ENCODE assay signal across 19 cellular contexts in genomic region chr3:176699307-176699706, GRCh38.
DNase-seq lines count a peak whose midpoint lies in the region; ATAC-seq and TF ChIP-seq lines count a peak whose summit lies in the region.
"Had no signal": no experiment of that assay in that cellular context is flagged by ENCODE, and none has a peak within 500 bp of the region (broad histone marks: within the 10 kb centered on the region; RNA-seq: fewer than 3 reads in every experiment).

No MANE protein-coding gene starts in this region.

- TF ChIP-seq POLR2A in spleen (IDR thresholded peaks at IDR 0.05): no peak

- no peak overlapping the region for H3K14ac ChIP-seq in mesenchymal stem cell (ENCODE audit: low read length in 2 of 2)

- no peaks in the 10 kb centered on the region for H3K27me3 ChIP-seq in ACC112 (ENCODE audit: insufficient read depth, low read length)
- H3K27me3 ChIP-seq in PC-9 (ENCODE audit: insufficient read depth, low read depth): no peaks in the 10 kb centered on the region
- no peaks in the 10 kb centered on the region for H3K27me3 ChIP-seq in mesenchymal stem cell (ENCODE audit: control insufficient read depth in 1 of 2, insufficient read depth in 1 of 2, low read length in 2 of 2)
- H3K27me3 ChIP-seq in spleen (replicated peaks in 1 of 7): no peaks in the 10 kb centered on the region
- H3K27me3 ChIP-seq: BLaER1 treated with 17β-estradiol and CSF1 and Interleukin-3, amounts not matched to agents 10 nM and 100 nM had no signal

- CTCF ChIA-PET in PC-9 (lab: Charles Lee): no interaction called here
- CTCF ChIA-PET in HEK293T (lab: Yijun Ruan, JAX): no interaction called here

- WGBS in mesenchymal stem cell: 73% methylated on average over 3 of the region's 3 CpGs
- 45 to 84% (median 54%) methylated on average over 3 of the region's 3 CpGs for WGBS in spleen, 5 donors

- BruUV-seq in PC-9 (replicated peaks; lab: Mats Ljungman, UMichigan): no TSS peak

- no peaks in the 10 kb centered on the region for H3K9me2 ChIP-seq in PC-9 (ENCODE audit: insufficient read depth)

- no peak overlapping the region for H2BK120ac ChIP-seq in mesenchymal stem cell (ENCODE audit: low read depth, low read length)

- H2BK12ac ChIP-seq in mesenchymal stem cell (ENCODE audit: low read length in 2 of 2): no peak overlapping the region

- H3K4me1 ChIP-seq in ACC112 (ENCODE audit: control insufficient read depth, insufficient read depth, low read length, unreplicated experiment) (no peaks in the 10 kb centered on the region), PC-9 (replicated peaks; ENCODE audit: insufficient read depth) (no peaks in the 10 kb centered on the region), mesenchymal stem cell (ENCODE audit: control insufficient read depth, insufficient read depth, low read depth, low read length) (no peaks in the 10 kb centered on the region), spleen (no peaks in the 10 kb centered on the region)
- H3K4me1 ChIP-seq: A549; BLaER1 treated with 17β-estradiol and CSF1 and Interleukin-3, amounts not matched to agents 10 nM and 100 nM had no signal

- no peaks in the 10 kb centered on the region for H3K36me3 ChIP-seq in ACC112 (ENCODE audit: insufficient read depth, low read length)
- no peaks in the 10 kb centered on the region for H3K36me3 ChIP-seq in PC-9 (ENCODE audit: low read depth)
- no peaks in the 10 kb centered on the region for H3K36me3 ChIP-seq in mesenchymal stem cell (ENCODE audit: control insufficient read depth in 1 of 2, insufficient read depth in 2 of 2, low read depth in 1 of 2, low read length in 2 of 2)
- H3K36me3 ChIP-seq in spleen: no peaks in the 10 kb centered on the region
- H3K36me3 ChIP-seq: BLaER1 treated with 17β-estradiol and CSF1 and Interleukin-3, amounts not matched to agents 10 nM and 100 nM had no signal

- no peak overlapping the region for H3K23ac ChIP-seq in mesenchymal stem cell (ENCODE audit: low read length in 2 of 2)

- ATAC-seq in HG03571 (IDR thresholded peaks at IDR 0.05; ENCODE audit: unreplicated experiment): no peak
- ATAC-seq: A549; CD8-positive, alpha-beta T cell; GM23338; HepG2 had no signal

- H3K27ac ChIP-seq in ACC112 (ENCODE audit: low read depth, low read length) (no peak overlapping the region), PC-9 (no peak overlapping the region), mesenchymal stem cell (ENCODE audit: low read length, poor library complexity, severe bottlenecking) (no peak overlapping the region), spleen (no peak overlapping the region)
- H3K27ac ChIP-seq: 22Rv1; A549; BLaER1 treated with 17β-estradiol and CSF1 and Interleukin-3, amounts not matched to agents 10 nM and 100 nM had no signal

- intact Hi-C loops in PC-9 (cut with micrococcal nuclease; ENCODE audit: unreplicated experiment) (no loop called here), spleen (cut with DNase I; ENCODE audit: low total_unique reads) (no loop called here)

- no peaks in the 10 kb centered on the region for H3F3A ChIP-seq in PC-9 (ENCODE audit: insufficient read depth, low read depth)

- H4K8ac ChIP-seq in mesenchymal stem cell (ENCODE audit: low read length): no peak overlapping the region

- no peaks in the 10 kb centered on the region for H3K79me1 ChIP-seq in mesenchymal stem cell (replicated peaks; ENCODE audit: low read length, poor library complexity, severe bottlenecking)

- TF ChIP-seq CTCF in LNCaP clone FGC (IDR thresholded peaks at IDR 0.05; ENCODE audit: control insufficient read depth, extremely low read depth, insufficient read depth) (no peak), PC-9 (conservative IDR thresholded peaks at IDR 0.05) (no peak), spleen (IDR thresholded peaks at IDR 0.05 in 8 of 11, conservative IDR thresholded peaks at IDR 0.05 in 3 of 11) (no peak)

- no peak overlapping the region for H3K4ac ChIP-seq in mesenchymal stem cell (ENCODE audit: low read depth in 1 of 2, low read length in 2 of 2)

- H2BK5ac ChIP-seq in mesenchymal stem cell (ENCODE audit: low read depth, low read length, poor library complexity, severe bottlenecking): no peak overlapping the region

- no peaks in the 10 kb centered on the region for H4K20me1 ChIP-seq in PC-9 (ENCODE audit: insufficient read depth)
- H4K20me1 ChIP-seq: BLaER1 treated with 17β-estradiol and CSF1 and Interleukin-3, amounts not matched to agents 10 nM and 100 nM had no signal

- no peak overlapping the region for H3K4me2 ChIP-seq in PC-9
- H3K4me2 ChIP-seq in mesenchymal stem cell (ENCODE audit: low read length, poor library complexity, severe bottlenecking): no peak overlapping the region
- H3K4me2 ChIP-seq: A549; BLaER1 treated with 17β-estradiol and CSF1 and Interleukin-3, amounts not matched to agents 10 nM and 100 nM; GM23338 had no signal

- H3K9ac ChIP-seq in mesenchymal stem cell (ENCODE audit: low read length): peak overlapping the region; percentile 9
- H3K9ac ChIP-seq: BLaER1 treated with 17β-estradiol and CSF1 and Interleukin-3, amounts not matched to agents 10 nM and 100 nM had no signal

- peak overlapping the region; percentile 46 for H3K4me3 ChIP-seq in ACC112 (ENCODE audit: low read depth, low read length)
- no peak overlapping the region for H3K4me3 ChIP-seq in LNCaP clone FGC (ENCODE audit: low read depth, low read length)
- no peak overlapping the region for H3K4me3 ChIP-seq in PC-9
- no peak overlapping the region for H3K4me3 ChIP-seq in mesenchymal stem cell (ENCODE audit: insufficient read depth in 1 of 2, low read depth in 1 of 2, low read length in 2 of 2)
- no peak overlapping the region for H3K4me3 ChIP-seq in spleen
- H3K4me3 ChIP-seq: A549; BLaER1 treated with 17β-estradiol and CSF1 and Interleukin-3, amounts not matched to agents 10 nM and 100 nM; GM23338 had no signal

- no peaks in the 10 kb centered on the region for H3K79me2 ChIP-seq in ACC112 (ENCODE audit: control insufficient read depth, insufficient read depth, low read length, unreplicated experiment)
- H3K79me2 ChIP-seq in PC-9 (ENCODE audit: low read depth): no peaks in the 10 kb centered on the region

- DNase-seq in LNCaP clone FGC (ENCODE audit: low read depth) (peak; percentile 21), PC-9 (no peak), mesenchymal stem cell (no peak), spleen (no peak), D341Med (ENCODE audit: low spot score) (no peak), HEK293T (ENCODE audit: extremely low spot score) (no peak)
- DNase-seq: Calu3; CD8-positive, alpha-beta T cell; DMS 273 treated with DMSO at 0.1 percent for 48 hours; DMS53; DND-41; HCEC 1CT had no signal

- no peaks in the 10 kb centered on the region for H3K9me3 ChIP-seq in PC-9 (ENCODE audit: insufficient read depth, low read depth)
- H3K9me3 ChIP-seq in mesenchymal stem cell (ENCODE audit: control insufficient read depth, low read length): peaks cover 2% of the 10 kb centered on the region
- no peaks in the 10 kb centered on the region for H3K9me3 ChIP-seq in spleen
- H3K9me3 ChIP-seq: A549; BLaER1 treated with 17β-estradiol and CSF1 and Interleukin-3, amounts not matched to agents 10 nM and 100 nM had no signal

- H2AFZ ChIP-seq in ACC112 (ENCODE audit: low read length, unreplicated experiment): peak overlapping the region; percentile 73
- H2AFZ ChIP-seq in PC-9: 0 out of 2 replicates have a peak overlapping the region, but pooled peaks have one; percentile 18
- H2AFZ ChIP-seq in mesenchymal stem cell (ENCODE audit: low read depth, low read length): no peak overlapping the region
- H2AFZ ChIP-seq: GM23338 had no signal

- POLR2A ChIA-PET in PC-9 (lab: Charles Lee; ENCODE audit: unreplicated experiment) (no interaction called here), HEK293T (lab: Yijun Ruan, JAX) (no interaction called here)

- H2AK5ac ChIP-seq in mesenchymal stem cell (ENCODE audit: low read length, severe bottlenecking): no peak overlapping the region

- no peak overlapping the region for H3K18ac ChIP-seq in mesenchymal stem cell (ENCODE audit: low read depth in 1 of 2, low read length in 2 of 2)

- H4K91ac ChIP-seq in mesenchymal stem cell (ENCODE audit: low read length): no peak overlapping the region

- H2BK15ac ChIP-seq in mesenchymal stem cell (ENCODE audit: low read depth, poor library complexity, severe bottlenecking): no peak overlapping the region

TF ChIP-seq in HEK293T, 16 proteins besides CTCF, POLR2A, EP300 and RAD21:
- TF ChIP-seq PKNOX1 (IDR thresholded peaks at IDR 0.05) (no peak), SP1 (IDR thresholded peaks at IDR 0.05) (no peak), FOXK2 (IDR thresholded peaks at IDR 0.05) (no peak), NFRKB (IDR thresholded peaks at IDR 0.05) (no peak), FOXM1 (IDR thresholded peaks at IDR 0.05; ENCODE audit: borderline replicate concordance) (no peak), LEF1 (IDR thresholded peaks at IDR 0.05; ENCODE audit: borderline replicate concordance) (no peak), BHLHE40 (IDR thresholded peaks at IDR 0.05; ENCODE audit: borderline replicate concordance) (no peak), SUZ12 (IDR thresholded peaks at IDR 0.05) (no peak)
